In genomic region chr9:94002316-94003140, GRCh38 we compare ENCODE assay signal across 10 cellular contexts. TPM values are rescaled to one million over a fixed set of nuclear protein-coding genes. Genes with fewer than 3 reads are reported as not detected.
A peak's percentile ranks its signal among the peaks of the same experiment; 100 is the strongest.
DNase-seq lines count a peak whose midpoint lies in the region; ATAC-seq, FAIRE-seq and TF ChIP-seq lines count a peak whose summit lies in the region.
"Had no signal": no experiment of that assay in that cellular context is flagged by ENCODE, and none has a peak within 500 bp of the region (broad histone marks: within the 10 kb centered on the region; RNA-seq: fewer than 3 reads in every experiment).

No MANE protein-coding gene starts in this region.

- intact Hi-C loops in kidney (cut with DNase I) = no loop called here

- H3K4me1 Mint-ChIP-seq in activated naive CD8-positive, alpha-beta T cell treated with anti-CD3 and anti-CD28 coated beads, Interleukin-2, amount 10 ng/mL, durations not matched to agents 7 days and 5 days = no peaks in the 10 kb centered on the region
- H3K4me1 Mint-ChIP-seq: T-cell had no signal

- no peak overlapping the region for H3K27ac Mint-ChIP-seq in activated naive CD8-positive, alpha-beta T cell treated with anti-CD3 and anti-CD28 coated beads, Interleukin-2, amount 10 ng/mL, durations not matched to agents 7 days and 5 days
- H3K27ac Mint-ChIP-seq: naive thymus-derived CD4-positive, alpha-beta T cell; T-cell had no signal

- peak; percentile 42 for ATAC-seq in activated naive CD8-positive, alpha-beta T cell treated with anti-CD3 and anti-CD28 coated beads, Interleukin-2, amount 10 ng/mL, durations not matched to agents 7 days and 5 days (ENCODE audit: low read depth)
- ATAC-seq in HG03520 (IDR thresholded peaks at IDR 0.05; ENCODE audit: unreplicated experiment) = no peak
- ATAC-seq: naive thymus-derived CD4-positive, alpha-beta T cell; T-cell had no signal

- H3K9me3 ChIP-seq in kidney (ENCODE audit: control insufficient read depth in 1 of 2, low read length in 2 of 2) = no peaks in the 10 kb centered on the region

- FAIRE-seq in kidney (lab: Jason Lieb, UNC) = no peak

- no peak overlapping the region for H3K27ac ChIP-seq in kidney (ENCODE audit: low read depth in 2 of 2, low read length in 2 of 2)

- H3K9me3 Mint-ChIP-seq in activated naive CD8-positive, alpha-beta T cell treated with anti-CD3 and anti-CD28 coated beads, Interleukin-2, amount 10 ng/mL, durations not matched to agents 7 days and 5 days = no peaks in the 10 kb centered on the region
- H3K9me3 Mint-ChIP-seq: T-cell had no signal

- POLR2A ChIA-PET in activated naive CD8-positive, alpha-beta T cell treated with anti-CD3 and anti-CD28 coated beads, Interleukin-2, amount 10 ng/mL, durations not matched to agents 7 days and 5 days (lab: Charles Lee) = no interaction called here

- no peak overlapping the region for H3K4me3 Mint-ChIP-seq in activated naive CD8-positive, alpha-beta T cell treated with anti-CD3 and anti-CD28 coated beads, Interleukin-2, amount 10 ng/mL, durations not matched to agents 7 days and 5 days
- H3K4me3 Mint-ChIP-seq: naive thymus-derived CD4-positive, alpha-beta T cell; T-cell had no signal

- peak; percentile 68 for TF ChIP-seq CTCF in HFF-Myc (IDR thresholded peaks at IDR 0.05; ENCODE audit: low read depth, low read length, missing control alignments)
- peak; percentile 60 for TF ChIP-seq CTCF in kidney (IDR thresholded peaks at IDR 0.05; ENCODE audit: borderline replicate concordance, extremely low read depth, insufficient read depth)

- H3K4me1 ChIP-seq in kidney (ENCODE audit: control insufficient read depth in 1 of 2, insufficient read depth in 1 of 2, low read depth in 1 of 2, low read length in 2 of 2) = no peaks in the 10 kb centered on the region

- no peak overlapping the region for H3K4me3 ChIP-seq in HFF-Myc (replicated peaks; ENCODE audit: low read depth, low read length)
- H3K4me3 ChIP-seq in kidney (ENCODE audit: low read length in 2 of 2) = no peak overlapping the region

- peaks cover 4% of the 10 kb centered on the region for H3K27me3 Mint-ChIP-seq in activated naive CD8-positive, alpha-beta T cell treated with anti-CD3 and anti-CD28 coated beads, Interleukin-2, amount 10 ng/mL, durations not matched to agents 7 days and 5 days

- no peak overlapping the region for H3K9ac ChIP-seq in kidney (ENCODE audit: low read length in 2 of 2)

- no peaks in the 10 kb centered on the region for H3K36me3 Mint-ChIP-seq in activated naive CD8-positive, alpha-beta T cell treated with anti-CD3 and anti-CD28 coated beads, Interleukin-2, amount 10 ng/mL, durations not matched to agents 7 days and 5 days
- H3K36me3 Mint-ChIP-seq: naive thymus-derived CD4-positive, alpha-beta T cell; T-cell had no signal

- no peaks in the 10 kb centered on the region for H3K36me3 ChIP-seq in kidney (ENCODE audit: control insufficient read depth in 1 of 2, insufficient read depth in 2 of 2, low read length in 2 of 2)

- peak; percentile 25 for DNase-seq in DMS 273 treated with DMSO at 0.1 percent for 48 hours (lab: John Stamatoyannopoulos, UW)
- DNase-seq in HFF-Myc (ENCODE audit: extremely low read depth, low read depth) = peak; percentile 33
- DNase-seq in NCI-H524 treated with DMSO at 0.1 percent for 48 hours (lab: John Stamatoyannopoulos, UW) = peak; percentile 45
- DNase-seq in activated naive CD8-positive, alpha-beta T cell treated with anti-CD3 and anti-CD28 coated beads, Interleukin-2, amount 10 ng/mL, durations not matched to agents 7 days and 5 days = no peak
- DNase-seq in kidney = no peak
- DNase-seq in T-helper 9 cell = no peak
- no peak for DNase-seq in putamen (ENCODE audit: low spot score)

RNA-seq across cellular contexts. Expression of gene BARX1, which starts 47.4 kb away (rescaled TPM):
- 1 to 10 TPM; 1.1 to 1.4 TPM for total RNA-seq in activated naive CD8-positive, alpha-beta T cell treated with anti-CD3 and anti-CD28 coated beads, Interleukin-2, amount 10 ng/mL, durations not matched to agents 7 days and 5 days
- not detected for total RNA-seq in kidney
- not detected for polyA plus RNA-seq in kidney (ENCODE audit: insufficient read depth, low read depth, low replicate concordance)
- total RNA-seq: T-cell had no signal
- polyA plus RNA-seq: naive thymus-derived CD4-positive, alpha-beta T cell had no signal

Comparison
In these comparisons a context has a peak if more than half of its experiments do, and no peak if none do; other contexts are left out.
1. DNase-seq: peak in DMS 273 treated with DMSO at 0.1 percent for 48 hours (single experiment), HFF-Myc (single experiment) and NCI-H524 treated with DMSO at 0.1 percent for 48 hours (single experiment); none in activated naive CD8-positive, alpha-beta T cell treated with anti-CD3 and anti-CD28 coated beads, Interleukin-2, amount 10 ng/mL, durations not matched to agents 7 days and 5 days (single experiment), kidney (single experiment), T-helper 9 cell (single experiment) and putamen (single experiment).